In genomic region chr7:55572378-55573233, GRCh38 we compare ENCODE assay signal across 8 cellular contexts. TPM values are rescaled to one million over a fixed set of nuclear protein-coding genes. Genes with fewer than 3 reads are reported as not detected.
A peak's percentile ranks its signal among the peaks of the same experiment; 100 is the strongest.
DNase-seq lines count a peak whose midpoint lies in the region; ATAC-seq and TF ChIP-seq lines count a peak whose summit lies in the region.

Gene VOPP1, minus strand, starts transcription at chr7:55572502. Its CDS starts 178 bp downstream, at chr7:55572324.

- peak within 1 kb of the TSS; percentile 85 to 99 (median 96) for H3K4me3 Mint-ChIP-seq in CD8-positive, alpha-beta memory T cell
- H3K4me3 Mint-ChIP-seq in activated T-cell treated with anti-CD3 and anti-CD28 coated beads, Interleukin-2, amount 50 U/mL, for 72 hours = peak within 1 kb of the TSS; percentile 93 to 99

- no peaks in the 10 kb centered on the region for H3K36me3 ChIP-seq in CD8-positive, alpha-beta memory T cell (ENCODE audit: insufficient read depth, low read length)
- H3K36me3 ChIP-seq in OCI-LY1 (ENCODE audit: insufficient read depth, low read length) = peaks cover 11% of the 10 kb centered on the region; the same call in 1 of the 2 replicates

- no peak for TF ChIP-seq CTCF in OCI-LY1 (IDR thresholded peaks at IDR 0.05; ENCODE audit: low read length)

- ATAC-seq in GM19455 (IDR thresholded peaks at IDR 0.05; ENCODE audit: unreplicated experiment) (peak; percentile 56), HG03565 (IDR thresholded peaks at IDR 0.05; ENCODE audit: unreplicated experiment) (peak; percentile 30), esophagus mucosa (peak; percentile 79)
- ATAC-seq in activated T-cell treated with anti-CD3 and anti-CD28 coated beads, Interleukin-2, amount 50 U/mL, for 72 hours (replicated peaks in 1 of 2) = peak; percentile 56 to 59
- peak; percentile 48 for ATAC-seq in stimulated activated naive CD8-positive, alpha-beta T cell treated with anti-CD3 and anti-CD28 coated beads, Interleukin-15, Interleukin-2, amounts not matched to agents 100 U/mL and 50 U/mL, for 24 hours

- H3K9ac ChIP-seq in OCI-LY1 (ENCODE audit: low read length) = peak within 1 kb of the TSS; percentile 79

- H3K27me3 Mint-ChIP-seq in CD8-positive, alpha-beta memory T cell = peaks cover 0 to 1% of the 10 kb centered on the region in 2 donors
- H3K27me3 Mint-ChIP-seq in activated T-cell treated with anti-CD3 and anti-CD28 coated beads, Interleukin-2, amount 50 U/mL, for 72 hours (ENCODE audit: low read depth) = no peaks in the 10 kb centered on the region

- no peaks in the 10 kb centered on the region for H3K9me3 ChIP-seq in CD8-positive, alpha-beta memory T cell (ENCODE audit: low read length)
- H3K9me3 ChIP-seq in OCI-LY1 (ENCODE audit: low read length) = no peaks in the 10 kb centered on the region

- H3K27me3 ChIP-seq in CD8-positive, alpha-beta memory T cell (ENCODE audit: insufficient read depth, low read length, poor library complexity, severe bottlenecking) = no peaks in the 10 kb centered on the region
- H3K27me3 ChIP-seq in OCI-LY1 (ENCODE audit: insufficient read depth, low read length) = no peaks in the 10 kb centered on the region

- H3K36me3 Mint-ChIP-seq in CD8-positive, alpha-beta memory T cell = peaks cover 0 to 12% (median 2%) of the 10 kb centered on the region in 3 donors
- peaks cover 4 to 6% of the 10 kb centered on the region in 2 donors for H3K36me3 Mint-ChIP-seq in activated T-cell treated with anti-CD3 and anti-CD28 coated beads, Interleukin-2, amount 50 U/mL, for 72 hours (ENCODE audit: insufficient read depth in 2 of 2)

- H3K27ac ChIP-seq in CD8-positive, alpha-beta memory T cell (ENCODE audit: low read depth, low read length) = peak within 1 kb of the TSS; percentile 74
- peak within 1 kb of the TSS; percentile 83 for H3K27ac ChIP-seq in OCI-LY1 (ENCODE audit: low read depth, low read length, poor library complexity, severe bottlenecking)

- no peaks in the 10 kb centered on the region for H3K9me3 Mint-ChIP-seq in CD8-positive, alpha-beta memory T cell
- no peaks in the 10 kb centered on the region for H3K9me3 Mint-ChIP-seq in activated T-cell treated with anti-CD3 and anti-CD28 coated beads, Interleukin-2, amount 50 U/mL, for 72 hours

- H3K4me1 ChIP-seq in CD8-positive, alpha-beta memory T cell (ENCODE audit: insufficient read depth, low read length) = peaks cover 53% of the 10 kb centered on the region
- peaks cover 51% of the 10 kb centered on the region for H3K4me1 ChIP-seq in OCI-LY1 (ENCODE audit: insufficient read depth, low read length, severe bottlenecking)

- H3K9me2 ChIP-seq in OCI-LY1 (ENCODE audit: low read depth, low read length) = no peaks in the 10 kb centered on the region

- 0 out of 2 replicates have a peak, but pooled peaks cover 5% of the 10 kb centered on the region for H3F3A ChIP-seq in OCI-LY1 (ENCODE audit: insufficient read depth, low read length)

- POLR2A ChIA-PET in CD8-positive, alpha-beta memory T cell (lab: Charles Lee) = interaction anchor here (0.6 to 1.7 kb wide), 4 partner anchors 15 to 534 kb away, joined by 3 to 6 read pairs (median 4); partner anchors contain the start of gene CHCHD2

- no peaks in the 10 kb centered on the region for H4K20me1 ChIP-seq in OCI-LY1 (ENCODE audit: insufficient read depth, low read length)

- H3K4me3 ChIP-seq in CD8-positive, alpha-beta memory T cell (ENCODE audit: low read length) = peak within 1 kb of the TSS; percentile 76
- peak within 1 kb of the TSS; percentile 68 for H3K4me3 ChIP-seq in OCI-LY1 (ENCODE audit: low read depth, low read length, poor library complexity, severe bottlenecking)

- H3K27ac Mint-ChIP-seq in CD8-positive, alpha-beta memory T cell = peak within 1 kb of the TSS; percentile 89 to 98 (median 96)
- peak within 1 kb of the TSS; percentile 96 for H3K27ac Mint-ChIP-seq in activated T-cell treated with anti-CD3 and anti-CD28 coated beads, Interleukin-2, amount 50 U/mL, for 72 hours

- CTCF ChIA-PET in CD8-positive, alpha-beta memory T cell (lab: Charles Lee) = interaction anchor here (0.7 to 2.5 kb wide), 5 partner anchors 10 to 207 kb away, joined by 3 to 10 read pairs (median 4); no protein-coding TSS in a partner anchor

- peaks cover 51 to 58% (median 58%) of the 10 kb centered on the region in 3 donors for H3K4me1 Mint-ChIP-seq in CD8-positive, alpha-beta memory T cell
- H3K4me1 Mint-ChIP-seq in activated T-cell treated with anti-CD3 and anti-CD28 coated beads, Interleukin-2, amount 50 U/mL, for 72 hours (ENCODE audit: low read depth) = peaks cover 70% of the 10 kb centered on the region

- peak within 1 kb of the TSS; percentile 3; the same call in 1 of the 2 replicates for H2AFZ ChIP-seq in OCI-LY1 (ENCODE audit: low read length)

- H3K4me2 ChIP-seq in OCI-LY1 (ENCODE audit: low read length) = peak within 1 kb of the TSS; percentile 85

- peaks cover 40% of the 10 kb centered on the region for H3K79me2 ChIP-seq in OCI-LY1 (ENCODE audit: insufficient read depth, low read length)

- peak; percentile 43 to 73 (median 68) for DNase-seq in CD8-positive, alpha-beta memory T cell
- DNase-seq in activated T-cell treated with anti-CD3 and anti-CD28 coated beads, Interleukin-2, amount 50 U/mL, for 72 hours = peak; percentile 55 to 80
- peak; percentile 46 for DNase-seq in mucosa of gallbladder (ENCODE audit: low spot score)
- DNase-seq in stimulated activated naive CD8-positive, alpha-beta T cell treated with anti-CD3 and anti-CD28 coated beads, Interleukin-15, Interleukin-2, amounts not matched to agents 100 U/mL and 50 U/mL, for 24 hours = peak; percentile 71

RNA-seq across cellular contexts. Expression of gene VOPP1, which starts in this region (rescaled TPM):
- 10 to 100 TPM; 65.6 to 67.3 TPM for total RNA-seq in CD8-positive, alpha-beta memory T cell
- 34.8 TPM for polyA plus RNA-seq in CD8-positive, alpha-beta memory T cell
- total RNA-seq in activated T-cell treated with anti-CD3 and anti-CD28 coated beads, Interleukin-2, amount 50 U/mL, for 72 hours = 10 to 100 TPM; 90.8 to 91.1 TPM
- 11.1 TPM for total RNA-seq in esophagus mucosa
- 68.2 TPM for total RNA-seq in mucosa of gallbladder

Comparison
In these comparisons a context has a peak if more than half of its experiments do, and no peak if none do; other contexts are left out.
1. Peak in every context shown above with its lines: DNase-seq, ATAC-seq, H3K4me3 ChIP-seq and H3K27ac ChIP-seq.